9 cellular contexts compared by ENCODE assay signal in genomic region chr1:45545019-45545493, GRCh38. TPM values are rescaled to one million over a fixed set of nuclear protein-coding genes. Genes with fewer than 3 reads are reported as not detected.
DNase-seq lines count a peak whose midpoint lies in the region; ATAC-seq and TF ChIP-seq lines count a peak whose summit lies in the region.
"Had no signal": no experiment of that assay in that cellular context is flagged by ENCODE, and none has a peak within 500 bp of the region (broad histone marks: within the 10 kb centered on the region; RNA-seq: fewer than 3 reads in every experiment).

No MANE protein-coding gene starts in this region.

- no peaks in the 10 kb centered on the region for H3K9me3 Mint-ChIP-seq in IgD-negative memory B cell

- H3K4me1 ChIP-seq in DOHH2 (ENCODE audit: control insufficient read depth, low read length) = peaks cover 48% of the 10 kb centered on the region
- H3K4me1 ChIP-seq in SJCRH30 = peaks cover 24% of the 10 kb centered on the region

- DNase-seq in left colon = no peak
- no peak for DNase-seq in SJCRH30
- no peak for DNase-seq in NCI-H1694 treated with DMSO at 0.1 percent for 48 hours (lab: John Stamatoyannopoulos, UW)
- DNase-seq in NCI-H345 treated with DMSO at 0.1 percent for 48 hours (lab: John Stamatoyannopoulos, UW; ENCODE audit: unreplicated experiment) = no peak
- DNase-seq: left cardiac atrium had no signal

- peak overlapping the region; percentile 19 for H3K4me2 ChIP-seq in DOHH2 (ENCODE audit: low read length)

- H3K9me3 ChIP-seq in DOHH2 (ENCODE audit: control insufficient read depth, insufficient read depth, low read length) = no peaks in the 10 kb centered on the region
- no peaks in the 10 kb centered on the region for H3K9me3 ChIP-seq in SJCRH30 (replicated peaks)

- no peak for TF ChIP-seq CTCF in DOHH2 (IDR thresholded peaks at IDR 0.05; ENCODE audit: low read depth, low read length, poor library complexity, severe bottlenecking)

- H3K36me3 ChIP-seq in DOHH2 (ENCODE audit: control insufficient read depth, low read length) (no peaks in the 10 kb centered on the region), SJCRH30 (no peaks in the 10 kb centered on the region)

- intact Hi-C loops in left colon (cut with DNase I, micrococcal nuclease) = no loop called here

- H3K79me2 ChIP-seq in DOHH2 (ENCODE audit: control insufficient read depth, low read length) = no peaks in the 10 kb centered on the region

- H4K20me1 ChIP-seq in DOHH2 (ENCODE audit: control insufficient read depth, insufficient read depth, low read depth, low read length) = no peaks in the 10 kb centered on the region

- H3K4me3 Mint-ChIP-seq in IgD-negative memory B cell = peak overlapping the region in 3 of 4 donors; percentile 10 to 68 (median 38)

- H3K27ac Mint-ChIP-seq in IgD-negative memory B cell = peak overlapping the region; percentile 83 to 90 (median 85)

- H3K9me2 ChIP-seq in DOHH2 (replicated peaks; ENCODE audit: control insufficient read depth, low read length) = no peaks in the 10 kb centered on the region

- no peak overlapping the region for H3K27ac ChIP-seq in DOHH2 (ENCODE audit: low read depth, low read length)
- H3K27ac ChIP-seq in SJCRH30 = no peak overlapping the region

- ATAC-seq in GM21381 (IDR thresholded peaks at IDR 0.05; ENCODE audit: unreplicated experiment) (peak; percentile 49), left colon (peak; percentile 19), GM18861 (IDR thresholded peaks at IDR 0.05; ENCODE audit: unreplicated experiment) (no peak)
- ATAC-seq: left cardiac atrium had no signal

- H3K27me3 Mint-ChIP-seq in IgD-negative memory B cell = no peaks in the 10 kb centered on the region

- H3K36me3 Mint-ChIP-seq in IgD-negative memory B cell = no peaks in the 10 kb centered on the region

- peaks cover 23 to 27% (median 27%) of the 10 kb centered on the region in 3 donors for H3K4me1 Mint-ChIP-seq in IgD-negative memory B cell

- H3F3A ChIP-seq in DOHH2 (ENCODE audit: control insufficient read depth, insufficient read depth) = peaks cover 17% of the 10 kb centered on the region

- H3K27me3 ChIP-seq in DOHH2 (ENCODE audit: control insufficient read depth, low read length) (no peaks in the 10 kb centered on the region), SJCRH30 (no peaks in the 10 kb centered on the region)

- H3K4me3 ChIP-seq in DOHH2 (ENCODE audit: low read length) (no peak overlapping the region), SJCRH30 (no peak overlapping the region)

RNA-seq across cellular contexts. Expression of gene AKR1A1, which starts 5.6 kb away (rescaled TPM):
- 117 TPM for polyA plus RNA-seq in IgD-negative memory B cell
- total RNA-seq in left colon = 100 to 1,000 TPM; 186 to 220 TPM
- total RNA-seq in SJCRH30 (2014; rRNA removed; shearing (Covaris generic)) = 60.6 and 64.6 TPM in 2 replicates

RNA-seq across cellular contexts. Expression of gene PRDX1, which starts 23.4 kb away (rescaled TPM):
- polyA plus RNA-seq in IgD-negative memory B cell = 264 TPM
- 100 to 1,000 TPM; 286 to 299 TPM for total RNA-seq in left colon
- total RNA-seq in SJCRH30 (2014; rRNA removed; shearing (Covaris generic)) = 821 and 837 TPM in 2 replicates

RNA-seq across cellular contexts. Expression of gene NASP, which starts 38.8 kb away (rescaled TPM):
- 116 TPM for polyA plus RNA-seq in IgD-negative memory B cell
- total RNA-seq in left colon = 10 to 100 TPM; 41.3 to 48.7 TPM
- total RNA-seq in SJCRH30 (2014; rRNA removed; shearing (Covaris generic)) = 365 and 437 TPM in 2 replicates

RNA-seq across cellular contexts. Expression of gene MMACHC, which starts 45.0 kb away (rescaled TPM):
- 1.5 TPM for polyA plus RNA-seq in IgD-negative memory B cell
- 10 to 100 TPM in 1 of 2 donors, 1 to 10 TPM in 1; 8.4 to 15.9 TPM for total RNA-seq in left colon
- 9.9 and 10.9 TPM in 2 replicates for total RNA-seq in SJCRH30 (2014; rRNA removed; shearing (Covaris generic))

RNA-seq across cellular contexts. Expression of gene CCDC163, which starts 45.2 kb away (rescaled TPM):
- polyA plus RNA-seq in IgD-negative memory B cell = 5.2 TPM
- 1 to 10 TPM; 1.6 to 3.5 TPM for total RNA-seq in left colon
- total RNA-seq in SJCRH30 (2014; rRNA removed; shearing (Covaris generic)) = 1.8 and 2.3 TPM in 2 replicates
